24 cellular contexts compared by ENCODE assay signal in genomic region chr17:41416478-41416877, GRCh38. TPM values are rescaled to one million over a fixed set of nuclear protein-coding genes. Genes with fewer than 3 reads are reported as not detected.
DNase-seq lines count a peak whose midpoint lies in the region; ATAC-seq, FAIRE-seq and TF ChIP-seq lines count a peak whose summit lies in the region.
"Had no signal": no experiment of that assay in that cellular context is flagged by ENCODE, and none has a peak within 500 bp of the region (broad histone marks: within the 10 kb centered on the region; RNA-seq: fewer than 3 reads in every experiment).

No MANE protein-coding gene starts in this region.

- H3K9ac ChIP-seq in astrocyte (ENCODE audit: low read length): no peak overlapping the region

- H3K4me3 Mint-ChIP-seq in astrocyte (ENCODE audit: unreplicated experiment): peak overlapping the region; percentile 21
- no peak overlapping the region for H3K4me3 Mint-ChIP-seq in activated CD8-positive, alpha-beta T cell treated with anti-CD3 and anti-CD28 coated beads, Interleukin-2, amount 10 ng/mL, durations not matched to agents 7 days and 5 days
- H3K4me3 Mint-ChIP-seq: CD8-positive, alpha-beta T cell; naive B cell; stimulated activated effector memory CD8-positive, alpha-beta T cell treated with anti-CD3 and anti-CD28 coated beads, Interleukin-12 subunit alpha, Interleukin-12 subunit beta, amount 100 ng/mL, for 72 hours had no signal

- no peak for ATAC-seq in lower lobe of right lung
- ATAC-seq in activated CD8-positive, alpha-beta T cell treated with anti-CD3 and anti-CD28 coated beads, Interleukin-2, amount 10 ng/mL, durations not matched to agents 7 days and 5 days: no peak
- ATAC-seq: CD8-positive, alpha-beta T cell; stimulated activated effector memory CD8-positive, alpha-beta T cell treated with anti-CD3 and anti-CD28 coated beads, Interleukin-12 subunit alpha, Interleukin-12 subunit beta, amount 100 ng/mL, for 72 hours had no signal

- TF ChIP-seq POLR2A in uterus (IDR thresholded peaks at IDR 0.05): no peak

- H3K27me3 Mint-ChIP-seq in astrocyte (ENCODE audit: low read depth, unreplicated experiment): peaks cover 4% of the 10 kb centered on the region
- no peaks in the 10 kb centered on the region for H3K27me3 Mint-ChIP-seq in activated CD8-positive, alpha-beta T cell treated with anti-CD3 and anti-CD28 coated beads, Interleukin-2, amount 10 ng/mL, durations not matched to agents 7 days and 5 days (ENCODE audit: low read depth)

- H3K36me3 ChIP-seq in astrocyte (ENCODE audit: insufficient read depth, low read length) (no peaks in the 10 kb centered on the region), lower lobe of right lung (no peaks in the 10 kb centered on the region), uterus (no peaks in the 10 kb centered on the region)
- H3K36me3 ChIP-seq: tibial nerve had no signal

- no peaks in the 10 kb centered on the region for H3K79me2 ChIP-seq in astrocyte (ENCODE audit: insufficient read depth, low read length)

- no peaks in the 10 kb centered on the region for H3K36me3 Mint-ChIP-seq in astrocyte (ENCODE audit: low read depth, unreplicated experiment)
- H3K36me3 Mint-ChIP-seq in activated CD8-positive, alpha-beta T cell treated with anti-CD3 and anti-CD28 coated beads, Interleukin-2, amount 10 ng/mL, durations not matched to agents 7 days and 5 days (ENCODE audit: low read depth): no peaks in the 10 kb centered on the region
- H3K36me3 Mint-ChIP-seq: CD8-positive, alpha-beta T cell; naive B cell; stimulated activated effector memory CD8-positive, alpha-beta T cell treated with anti-CD3 and anti-CD28 coated beads, Interleukin-12 subunit alpha, Interleukin-12 subunit beta, amount 100 ng/mL, for 72 hours had no signal

- TF ChIP-seq CTCF in astrocyte (IDR thresholded peaks at IDR 0.05; ENCODE audit: insufficient read depth, low read depth, low read length) (no peak), lower lobe of right lung (IDR thresholded peaks at IDR 0.05) (no peak), uterus (IDR thresholded peaks at IDR 0.05) (no peak)

- H3K4me1 Mint-ChIP-seq in astrocyte (ENCODE audit: low read depth, unreplicated experiment): peaks cover 42% of the 10 kb centered on the region
- no peaks in the 10 kb centered on the region for H3K4me1 Mint-ChIP-seq in activated CD8-positive, alpha-beta T cell treated with anti-CD3 and anti-CD28 coated beads, Interleukin-2, amount 10 ng/mL, durations not matched to agents 7 days and 5 days (ENCODE audit: low read depth)

- DNase-seq in NCI-H748 (lab: John Stamatoyannopoulos, UW; ENCODE audit: unreplicated experiment) (peak; percentile 40), NCI-H748 treated with DMSO at 0.1 percent for 48 hours (lab: John Stamatoyannopoulos, UW) (no peak), astrocyte (ENCODE audit: low read depth) (no peak), lower lobe of right lung (no peak), uterus (no peak), NCI-H2227 treated with DMSO at 0.1 percent for 48 hours (lab: John Stamatoyannopoulos, UW) (no peak), urothelium cell line (ENCODE audit: low spot score) (no peak)
- no peak for DNase-seq in activated CD8-positive, alpha-beta T cell treated with anti-CD3 and anti-CD28 coated beads, Interleukin-2, amount 10 ng/mL, durations not matched to agents 7 days and 5 days
- DNase-seq: activated CD4-positive, alpha-beta T cell treated with anti-CD3 and anti-CD28 coated beads for 1 hour; CD8-positive, alpha-beta T cell; central memory CD4-positive, alpha-beta T cell; effector CD4-positive, alpha-beta T cell; hypothalamus; naive B cell; NCI-H1694; NCI-H526; OCI-M1; stimulated activated CD4-positive, alpha-beta T cell treated with anti-CD3 and anti-CD28 coated beads, Interleukin-12 subunit alpha, Interleukin-12 subunit beta, amount 100 ng/mL, for 4 hours; T-helper 9 cell had no signal

- H3K27me3 ChIP-seq in astrocyte (ENCODE audit: insufficient read depth, low read length) (no peaks in the 10 kb centered on the region), lower lobe of right lung (ENCODE audit: low read depth) (no peaks in the 10 kb centered on the region), uterus (no peaks in the 10 kb centered on the region)
- H3K27me3 ChIP-seq: tibial nerve had no signal

- POLR2A ChIA-PET in activated CD8-positive, alpha-beta T cell treated with anti-CD3 and anti-CD28 coated beads, Interleukin-2, amount 10 ng/mL, durations not matched to agents 7 days and 5 days (lab: Charles Lee): no interaction called here

- no peaks in the 10 kb centered on the region for H3K9me3 Mint-ChIP-seq in astrocyte (ENCODE audit: unreplicated experiment)
- H3K9me3 Mint-ChIP-seq in activated CD8-positive, alpha-beta T cell treated with anti-CD3 and anti-CD28 coated beads, Interleukin-2, amount 10 ng/mL, durations not matched to agents 7 days and 5 days (ENCODE audit: insufficient read depth): no peaks in the 10 kb centered on the region
- H3K9me3 Mint-ChIP-seq: activated T-helper 2 cell treated with anti-CD3 and anti-CD28 coated beads, Interferon-gamma antibody, Interleukin-2, Interleukin-4, amounts not matched to agents 10 μg/mL and 5 μg/mL and 100 μg/mL, durations not matched to agents 14 hours and 24 hours and 36 hours; CD8-positive, alpha-beta T cell; naive B cell; stimulated activated effector memory CD8-positive, alpha-beta T cell treated with anti-CD3 and anti-CD28 coated beads, Interleukin-12 subunit alpha, Interleukin-12 subunit beta, amount 100 ng/mL, for 72 hours had no signal

- H3K27ac Mint-ChIP-seq in astrocyte (ENCODE audit: unreplicated experiment): peak overlapping the region; percentile 91
- no peak overlapping the region for H3K27ac Mint-ChIP-seq in activated CD8-positive, alpha-beta T cell treated with anti-CD3 and anti-CD28 coated beads, Interleukin-2, amount 10 ng/mL, durations not matched to agents 7 days and 5 days
- H3K27ac Mint-ChIP-seq: activated T-helper 2 cell treated with anti-CD3 and anti-CD28 coated beads, Interferon-gamma antibody, Interleukin-2, Interleukin-4, amounts not matched to agents 10 μg/mL and 5 μg/mL and 100 μg/mL, durations not matched to agents 14 hours and 24 hours and 36 hours; CD8-positive, alpha-beta T cell; stimulated activated effector memory CD8-positive, alpha-beta T cell treated with anti-CD3 and anti-CD28 coated beads, Interleukin-12 subunit alpha, Interleukin-12 subunit beta, amount 100 ng/mL, for 72 hours had no signal

- H3K27ac ChIP-seq in astrocyte (ENCODE audit: low read depth, low read length): no peak overlapping the region
- peak overlapping the region; percentile 39 for H3K27ac ChIP-seq in lower lobe of right lung
- H3K27ac ChIP-seq in uterus: peak overlapping the region; percentile 41 to 69

- H3K9me3 ChIP-seq in astrocyte (ENCODE audit: insufficient read depth, low read depth, low read length): no peaks in the 10 kb centered on the region
- no peaks in the 10 kb centered on the region for H3K9me3 ChIP-seq in lower lobe of right lung
- no peaks in the 10 kb centered on the region for H3K9me3 ChIP-seq in uterus
- H3K9me3 ChIP-seq: tibial nerve had no signal

- CTCF ChIA-PET in activated CD8-positive, alpha-beta T cell treated with anti-CD3 and anti-CD28 coated beads, Interleukin-2, amount 10 ng/mL, durations not matched to agents 7 days and 5 days (lab: Charles Lee): interaction anchor here (1.0 to 1.8 kb wide), 3 partner anchors 15 to 94 kb away, joined by 3 to 4 read pairs (median 4); no protein-coding TSS in a partner anchor

- intact Hi-C loops in lower lobe of right lung (cut with DNase I): no loop called here
- intact Hi-C loops in uterus (cut with DNase I; ENCODE audit: low total_unique reads): no loop called here

- H3K4me3 ChIP-seq in astrocyte (ENCODE audit: insufficient read depth, low read depth, low read length) (no peak overlapping the region), lower lobe of right lung (no peak overlapping the region), uterus (no peak overlapping the region)
- H3K4me3 ChIP-seq: tibial nerve had no signal

- H3K4me1 ChIP-seq in astrocyte (ENCODE audit: insufficient read depth, low read length) (peaks cover 36% of the 10 kb centered on the region), lower lobe of right lung (no peaks in the 10 kb centered on the region), uterus (peaks cover 5 to 12% of the 10 kb centered on the region in 2 donors)

- no peaks in the 10 kb centered on the region for H4K20me1 ChIP-seq in astrocyte (ENCODE audit: insufficient read depth, low read length)

- no peak overlapping the region for H2AFZ ChIP-seq in astrocyte (ENCODE audit: low read depth, low read length)

- H3K4me2 ChIP-seq in astrocyte (ENCODE audit: low read length): no peak overlapping the region

- FAIRE-seq in astrocyte (lab: Jason Lieb, UNC) (no peak), urothelium cell line (lab: Jason Lieb, UNC) (no peak)

RNA-seq across cellular contexts. Expression of gene KRT37, which starts 7.9 kb away (rescaled TPM):
- not detected in 2 replicates for total RNA-seq in astrocyte
- total RNA-seq in lower lobe of right lung: not detected
- total RNA-seq in uterus: not detected
- total RNA-seq in activated CD8-positive, alpha-beta T cell treated with anti-CD3 and anti-CD28 coated beads, Interleukin-2, amount 10 ng/mL, durations not matched to agents 7 days and 5 days: not detected
- total RNA-seq: activated T-helper 2 cell treated with anti-CD3 and anti-CD28 coated beads, Interferon-gamma antibody, Interleukin-2, Interleukin-4, amounts not matched to agents 10 μg/mL and 5 μg/mL and 100 μg/mL, durations not matched to agents 14 hours and 24 hours and 36 hours; CD8-positive, alpha-beta T cell; HT-29; left lobe of liver; tibial nerve had no signal

RNA-seq across cellular contexts. Expression of gene KRT31, which starts 19.1 kb away (rescaled TPM):
- total RNA-seq in astrocyte: not detected in 2 replicates
- not detected for total RNA-seq in lower lobe of right lung
- not detected for total RNA-seq in uterus
- total RNA-seq in activated CD8-positive, alpha-beta T cell treated with anti-CD3 and anti-CD28 coated beads, Interleukin-2, amount 10 ng/mL, durations not matched to agents 7 days and 5 days: not detected
- total RNA-seq: activated T-helper 2 cell treated with anti-CD3 and anti-CD28 coated beads, Interferon-gamma antibody, Interleukin-2, Interleukin-4, amounts not matched to agents 10 μg/mL and 5 μg/mL and 100 μg/mL, durations not matched to agents 14 hours and 24 hours and 36 hours; CD8-positive, alpha-beta T cell; HT-29; left lobe of liver; tibial nerve had no signal

RNA-seq across cellular contexts. Expression of gene KRT38, which starts 24.3 kb away (rescaled TPM):
- total RNA-seq in astrocyte (not detected in 2 replicates), lower lobe of right lung (not detected), uterus (not detected)
- not detected for total RNA-seq in activated CD8-positive, alpha-beta T cell treated with anti-CD3 and anti-CD28 coated beads, Interleukin-2, amount 10 ng/mL, durations not matched to agents 7 days and 5 days
- total RNA-seq: activated T-helper 2 cell treated with anti-CD3 and anti-CD28 coated beads, Interferon-gamma antibody, Interleukin-2, Interleukin-4, amounts not matched to agents 10 μg/mL and 5 μg/mL and 100 μg/mL, durations not matched to agents 14 hours and 24 hours and 36 hours; CD8-positive, alpha-beta T cell; HT-29; left lobe of liver; tibial nerve had no signal

RNA-seq across cellular contexts. Expression of gene KRT34, which starts 34.4 kb away (rescaled TPM):
- total RNA-seq in astrocyte (not detected in 2 replicates), lower lobe of right lung (not detected), uterus (under 1 TPM in 1 of 4 donors, not detected in 3; 0.28 TPM)
- not detected for total RNA-seq in activated CD8-positive, alpha-beta T cell treated with anti-CD3 and anti-CD28 coated beads, Interleukin-2, amount 10 ng/mL, durations not matched to agents 7 days and 5 days
- total RNA-seq: activated T-helper 2 cell treated with anti-CD3 and anti-CD28 coated beads, Interferon-gamma antibody, Interleukin-2, Interleukin-4, amounts not matched to agents 10 μg/mL and 5 μg/mL and 100 μg/mL, durations not matched to agents 14 hours and 24 hours and 36 hours; CD8-positive, alpha-beta T cell; HT-29; left lobe of liver; tibial nerve had no signal

RNA-seq across cellular contexts. Expression of gene KRT33B, which starts 46.9 kb away (rescaled TPM):
- total RNA-seq in astrocyte (not detected in 2 replicates), lower lobe of right lung (not detected), uterus (not detected)
- not detected for total RNA-seq in activated CD8-positive, alpha-beta T cell treated with anti-CD3 and anti-CD28 coated beads, Interleukin-2, amount 10 ng/mL, durations not matched to agents 7 days and 5 days
- total RNA-seq: activated T-helper 2 cell treated with anti-CD3 and anti-CD28 coated beads, Interferon-gamma antibody, Interleukin-2, Interleukin-4, amounts not matched to agents 10 μg/mL and 5 μg/mL and 100 μg/mL, durations not matched to agents 14 hours and 24 hours and 36 hours; CD8-positive, alpha-beta T cell; HT-29; left lobe of liver; tibial nerve had no signal
